10 cellular contexts compared by ENCODE assay signal in genomic region chr22:18109410-18110193, GRCh38. TPM values are rescaled to one million over a fixed set of nuclear protein-coding genes. Genes with fewer than 3 reads are reported as not detected.
DNase-seq lines count a peak whose midpoint lies in the region; ATAC-seq and TF ChIP-seq lines count a peak whose summit lies in the region.
"Had no signal": no experiment of that assay in that cellular context is flagged by ENCODE, and none has a peak within 500 bp of the region (broad histone marks: within the 10 kb centered on the region; RNA-seq: fewer than 3 reads in every experiment).

No MANE protein-coding gene starts in this region.

- no peak overlapping the region for H3K4me2 ChIP-seq in PC-9

- peaks cover 29% of the 10 kb centered on the region for H3K4me1 Mint-ChIP-seq in activated CD8-positive, alpha-beta memory T cell treated with anti-CD3 and anti-CD28 coated beads, Interleukin-2, amount 10 ng/mL, durations not matched to agents 7 days and 5 days
- H3K4me1 Mint-ChIP-seq in activated T-helper 1 cell treated with anti-CD3 and anti-CD28 coated beads, Interleukin-12 subunit alpha, Interleukin-12 subunit beta, Interleukin-2, Interleukin-4 antibody, amounts not matched to agents 30 ng/mL and 10 ng/mL and 1 ng/mL, durations not matched to agents 14 hours and 24 hours and 36 hours (ENCODE audit: low read depth), result peaks cover 24% of the 10 kb centered on the region

- H3K4me3 Mint-ChIP-seq in activated CD8-positive, alpha-beta memory T cell treated with anti-CD3 and anti-CD28 coated beads, Interleukin-2, amount 10 ng/mL, durations not matched to agents 7 days and 5 days, result peak overlapping the region; percentile 43
- H3K4me3 Mint-ChIP-seq in activated T-helper 1 cell treated with anti-CD3 and anti-CD28 coated beads, Interleukin-12 subunit alpha, Interleukin-12 subunit beta, Interleukin-2, Interleukin-4 antibody, amounts not matched to agents 30 ng/mL and 10 ng/mL and 1 ng/mL, durations not matched to agents 14 hours and 24 hours and 36 hours, result peak overlapping the region; percentile 71

- H3K27me3 ChIP-seq in stomach smooth muscle (ENCODE audit: control insufficient read depth in 1 of 2, insufficient read depth in 2 of 2, low read length in 2 of 2) (peaks cover 13 to 27% of the 10 kb centered on the region in 2 donors), PC-9 (ENCODE audit: insufficient read depth, low read depth) (no peaks in the 10 kb centered on the region)

- POLR2A ChIA-PET in PC-9 (lab: Charles Lee; ENCODE audit: unreplicated experiment), result no interaction called here

- H3F3A ChIP-seq in PC-9 (ENCODE audit: insufficient read depth, low read depth), result no peaks in the 10 kb centered on the region

- no peak overlapping the region for H3K27ac Mint-ChIP-seq in activated CD8-positive, alpha-beta memory T cell treated with anti-CD3 and anti-CD28 coated beads, Interleukin-2, amount 10 ng/mL, durations not matched to agents 7 days and 5 days
- H3K27ac Mint-ChIP-seq in activated T-helper 1 cell treated with anti-CD3 and anti-CD28 coated beads, Interleukin-12 subunit alpha, Interleukin-12 subunit beta, Interleukin-2, Interleukin-4 antibody, amounts not matched to agents 30 ng/mL and 10 ng/mL and 1 ng/mL, durations not matched to agents 14 hours and 24 hours and 36 hours, result peak overlapping the region; percentile 41

- no peak for TF ChIP-seq CTCF in PC-9 (conservative IDR thresholded peaks at IDR 0.05)

- H3K36me3 ChIP-seq in stomach smooth muscle (ENCODE audit: control insufficient read depth in 2 of 2, insufficient read depth in 2 of 2, low read length in 2 of 2) (no peaks in the 10 kb centered on the region), PC-9 (ENCODE audit: low read depth) (no peaks in the 10 kb centered on the region)

- H3K9ac ChIP-seq in stomach smooth muscle (ENCODE audit: low read length in 2 of 2), result no peak overlapping the region

- H3K9me3 Mint-ChIP-seq in activated CD8-positive, alpha-beta memory T cell treated with anti-CD3 and anti-CD28 coated beads, Interleukin-2, amount 10 ng/mL, durations not matched to agents 7 days and 5 days (ENCODE audit: low read depth), result peaks cover 14% of the 10 kb centered on the region
- H3K9me3 Mint-ChIP-seq in activated T-helper 1 cell treated with anti-CD3 and anti-CD28 coated beads, Interleukin-12 subunit alpha, Interleukin-12 subunit beta, Interleukin-2, Interleukin-4 antibody, amounts not matched to agents 30 ng/mL and 10 ng/mL and 1 ng/mL, durations not matched to agents 14 hours and 24 hours and 36 hours, result peaks cover 26% of the 10 kb centered on the region

- CTCF ChIA-PET in activated CD8-positive, alpha-beta memory T cell treated with anti-CD3 and anti-CD28 coated beads, Interleukin-2, amount 10 ng/mL, durations not matched to agents 7 days and 5 days (lab: Charles Lee), result interaction anchor here (1.1 kb wide), 1 partner anchor 14 kb away, joined by 3 read pairs; no protein-coding TSS in a partner anchor
- CTCF ChIA-PET in PC-9 (lab: Charles Lee), result no interaction called here

- peaks cover 43% of the 10 kb centered on the region for H3K27me3 Mint-ChIP-seq in activated CD8-positive, alpha-beta memory T cell treated with anti-CD3 and anti-CD28 coated beads, Interleukin-2, amount 10 ng/mL, durations not matched to agents 7 days and 5 days
- H3K27me3 Mint-ChIP-seq in activated T-helper 1 cell treated with anti-CD3 and anti-CD28 coated beads, Interleukin-12 subunit alpha, Interleukin-12 subunit beta, Interleukin-2, Interleukin-4 antibody, amounts not matched to agents 30 ng/mL and 10 ng/mL and 1 ng/mL, durations not matched to agents 14 hours and 24 hours and 36 hours (ENCODE audit: insufficient read depth), result peaks cover 42% of the 10 kb centered on the region

- peaks cover 18% of the 10 kb centered on the region for H3K4me1 ChIP-seq in stomach smooth muscle (ENCODE audit: control insufficient read depth, insufficient read depth, low read length)
- no peaks in the 10 kb centered on the region for H3K4me1 ChIP-seq in PC-9 (replicated peaks; ENCODE audit: insufficient read depth)

- peaks cover 7% of the 10 kb centered on the region for H3K9me3 ChIP-seq in iPS-18c (ENCODE audit: control insufficient read depth, insufficient read depth, low read length)
- no peaks in the 10 kb centered on the region for H3K9me3 ChIP-seq in stomach smooth muscle (ENCODE audit: control insufficient read depth in 2 of 2, low read length in 2 of 2)
- no peaks in the 10 kb centered on the region for H3K9me3 ChIP-seq in PC-9 (ENCODE audit: insufficient read depth, low read depth)

- no peaks in the 10 kb centered on the region for H3K79me2 ChIP-seq in PC-9 (ENCODE audit: low read depth)

- H4K20me1 ChIP-seq in PC-9 (ENCODE audit: insufficient read depth), result no peaks in the 10 kb centered on the region

- H3K27ac ChIP-seq in stomach smooth muscle (ENCODE audit: low read length) (no peak overlapping the region), PC-9 (no peak overlapping the region)
- H3K27ac ChIP-seq: epithelial cell of prostate, HL-60 had no signal

- no peak overlapping the region for H2AFZ ChIP-seq in PC-9

- peaks cover 24% of the 10 kb centered on the region for H3K36me3 Mint-ChIP-seq in activated CD8-positive, alpha-beta memory T cell treated with anti-CD3 and anti-CD28 coated beads, Interleukin-2, amount 10 ng/mL, durations not matched to agents 7 days and 5 days
- H3K36me3 Mint-ChIP-seq in activated T-helper 1 cell treated with anti-CD3 and anti-CD28 coated beads, Interleukin-12 subunit alpha, Interleukin-12 subunit beta, Interleukin-2, Interleukin-4 antibody, amounts not matched to agents 30 ng/mL and 10 ng/mL and 1 ng/mL, durations not matched to agents 14 hours and 24 hours and 36 hours (ENCODE audit: low read depth), result peaks cover 12% of the 10 kb centered on the region

- BruUV-seq in PC-9 (replicated peaks; lab: Mats Ljungman, UMichigan), result no TSS peak

- H3K9me2 ChIP-seq in PC-9 (ENCODE audit: insufficient read depth), result no peaks in the 10 kb centered on the region

- ATAC-seq in activated CD8-positive, alpha-beta memory T cell treated with anti-CD3 and anti-CD28 coated beads, Interleukin-2, amount 10 ng/mL, durations not matched to agents 7 days and 5 days, result no peak
- no peak for ATAC-seq in GM18520 (IDR thresholded peaks at IDR 0.05; ENCODE audit: unreplicated experiment)

- no peak for DNase-seq in activated CD8-positive, alpha-beta memory T cell treated with anti-CD3 and anti-CD28 coated beads, Interleukin-2, amount 10 ng/mL, durations not matched to agents 7 days and 5 days
- no peak for DNase-seq in activated CD8-positive, alpha-beta memory T cell treated with anti-CD3 and anti-CD28 coated beads, Interleukin-2, amount 50 U/mL, for 48 hours
- no peak for DNase-seq in activated T-helper 1 cell treated with anti-CD3 and anti-CD28 coated beads, Interleukin-12 subunit alpha, Interleukin-12 subunit beta, Interleukin-2, Interleukin-4 antibody, amounts not matched to agents 30 ng/mL and 10 ng/mL and 1 ng/mL, durations not matched to agents 14 hours and 24 hours and 36 hours (ENCODE audit: low spot score)
- no peak for DNase-seq in PC-9
- DNase-seq in stimulated activated CD4-positive, alpha-beta T cell treated with anti-CD3 and anti-CD28 coated beads, Interleukin-2, amount 100 ng/mL, for 48 hours, result no peak

- H3K4me3 ChIP-seq in iPS-18c (ENCODE audit: insufficient read depth, low read depth, low read length), result peak overlapping the region; percentile 49; the same call in 1 of the 2 replicates
- peak overlapping the region; percentile 42 to 68 for H3K4me3 ChIP-seq in stomach smooth muscle (ENCODE audit: low read length in 2 of 2)
- H3K4me3 ChIP-seq in PC-9, result no peak overlapping the region

- intact Hi-C loops in activated T-helper 1 cell treated with anti-CD3 and anti-CD28 coated beads, Interleukin-12 subunit alpha, Interleukin-12 subunit beta, Interleukin-2, Interleukin-4 antibody, amounts not matched to agents 30 ng/mL and 10 ng/mL and 1 ng/mL, durations not matched to agents 14 hours and 24 hours and 36 hours (cut with micrococcal nuclease), result no loop called here
- intact Hi-C loops in PC-9 (cut with micrococcal nuclease; ENCODE audit: unreplicated experiment), result no loop called here

RNA-seq across cellular contexts. Expression of gene TUBA8, which starts 1.0 kb away (rescaled TPM):
- total RNA-seq in activated CD8-positive, alpha-beta memory T cell treated with anti-CD3 and anti-CD28 coated beads, Interleukin-2, amount 10 ng/mL, durations not matched to agents 7 days and 5 days, result 1 to 10 TPM in 1 of 2 experiments, under 1 TPM in 1; 0.42 to 1.7 TPM
- 1.1 and 1.5 TPM in 2 replicates for total RNA-seq in activated T-helper 1 cell treated with anti-CD3 and anti-CD28 coated beads, Interleukin-12 subunit alpha, Interleukin-12 subunit beta, Interleukin-2, Interleukin-4 antibody, amounts not matched to agents 30 ng/mL and 10 ng/mL and 1 ng/mL, durations not matched to agents 14 hours and 24 hours and 36 hours
- 0.72 TPM in 1 of 2 replicates, not detected in the other for total RNA-seq in PC-9 (2021)

RNA-seq across cellular contexts. Expression of gene PEX26, which starts 31.8 kb away (rescaled TPM):
- total RNA-seq in activated CD8-positive, alpha-beta memory T cell treated with anti-CD3 and anti-CD28 coated beads, Interleukin-2, amount 10 ng/mL, durations not matched to agents 7 days and 5 days, result 10 to 100 TPM; 38.9 to 46.8 TPM
- total RNA-seq in activated T-helper 1 cell treated with anti-CD3 and anti-CD28 coated beads, Interleukin-12 subunit alpha, Interleukin-12 subunit beta, Interleukin-2, Interleukin-4 antibody, amounts not matched to agents 30 ng/mL and 10 ng/mL and 1 ng/mL, durations not matched to agents 14 hours and 24 hours and 36 hours, result 50.0 and 54.4 TPM in 2 replicates
- total RNA-seq in PC-9 (2021), result 30.0 and 36.2 TPM in 2 replicates

RNA-seq across cellular contexts. Expression of gene USP18, which starts 40.4 kb away (rescaled TPM):
- 100 to 1,000 TPM in 1 of 2 experiments, 10 to 100 TPM in 1; 72.3 to 121 TPM for total RNA-seq in activated CD8-positive, alpha-beta memory T cell treated with anti-CD3 and anti-CD28 coated beads, Interleukin-2, amount 10 ng/mL, durations not matched to agents 7 days and 5 days
- total RNA-seq in activated T-helper 1 cell treated with anti-CD3 and anti-CD28 coated beads, Interleukin-12 subunit alpha, Interleukin-12 subunit beta, Interleukin-2, Interleukin-4 antibody, amounts not matched to agents 30 ng/mL and 10 ng/mL and 1 ng/mL, durations not matched to agents 14 hours and 24 hours and 36 hours, result 22.4 and 24.2 TPM in 2 replicates
- total RNA-seq in PC-9 (2021), result 5.8 and 6.7 TPM in 2 replicates
